ENCODE assay signal across 14 cellular contexts in genomic region chr16:86929149-86929871, GRCh38.
DNase-seq lines count a peak whose midpoint lies in the region; ATAC-seq and TF ChIP-seq lines count a peak whose summit lies in the region.
"Had no signal": no experiment of that assay in that cellular context is flagged by ENCODE, and none has a peak within 500 bp of the region (broad histone marks: within the 10 kb centered on the region; RNA-seq: fewer than 3 reads in every experiment).

No MANE protein-coding gene starts in this region.

- CTCF ChIA-PET in WTC11 (lab: Charles Lee): interaction anchor here (0.9 kb wide), 1 partner anchor 133 kb away, joined by 4 read pairs; no protein-coding TSS in a partner anchor

- H3K4me2 ChIP-seq in skeletal muscle satellite cell (ENCODE audit: low read length): peak overlapping the region; percentile 58
- H3K4me2 ChIP-seq: KMS-11 had no signal

- H3K4me1 Mint-ChIP-seq in WTC11: peaks cover 3% of the 10 kb centered on the region; the same call in 1 of the 2 replicates

- H3K4me3 ChIP-seq in cardiac fibroblast (replicated peaks in 1 of 2; ENCODE audit: low read depth in 2 of 2, low read length in 2 of 2) (peak overlapping the region in 1 of 2 donors; percentile 4), skeletal muscle satellite cell (ENCODE audit: low read length) (peak overlapping the region; percentile 30)
- H3K4me3 ChIP-seq: uterus had no signal

- H3K27me3 Mint-ChIP-seq in WTC11 (ENCODE audit: low read depth): no peaks in the 10 kb centered on the region

- DNase-seq in NCI-H226 (peak; percentile 99), cardiac fibroblast (ENCODE audit: low read depth in 2 of 2) (peak; percentile 86 to 91), islet precursor cell (peak; percentile 88), caudate nucleus (lab: John Stamatoyannopoulos, UW) (no peak), WTC11 (ENCODE audit: low spot score) (no peak), C1 segment of cervical spinal cord (lab: John Stamatoyannopoulos, UW) (no peak), cerebellar nuclear complex (lab: John Stamatoyannopoulos, UW) (no peak)
- DNase-seq: head of caudate nucleus, NCI-H510A, uterus had no signal

- H3K36me3 Mint-ChIP-seq in WTC11: no peaks in the 10 kb centered on the region

- peak overlapping the region; percentile 79 for H3K9ac ChIP-seq in skeletal muscle satellite cell (ENCODE audit: low read depth, low read length)
- H3K9ac ChIP-seq: KMS-11 had no signal

- TF ChIP-seq CTCF in cardiac fibroblast (IDR thresholded peaks at IDR 0.05; ENCODE audit: low read depth, low read length): no peak
- TF ChIP-seq CTCF in WTC11 (IDR thresholded peaks at IDR 0.05): no peak

- no peaks in the 10 kb centered on the region for H3K9me3 ChIP-seq in skeletal muscle satellite cell (replicated peaks; ENCODE audit: low read length)
- H3K9me3 ChIP-seq: breast epithelium, uterus had no signal

- no peaks in the 10 kb centered on the region for H3K27me3 ChIP-seq in skeletal muscle satellite cell (ENCODE audit: control insufficient read depth, insufficient read depth, low read length)
- H3K27me3 ChIP-seq: uterus had no signal

- H3K4me3 Mint-ChIP-seq in WTC11: no peak overlapping the region
- H3K4me3 Mint-ChIP-seq: neural crest cell had no signal

- no peak for ATAC-seq in WTC11

- POLR2A ChIA-PET in WTC11 (lab: Charles Lee): interaction anchor here (0.6 kb wide), 1 partner anchor 25 kb away, joined by 5 read pairs; no protein-coding TSS in a partner anchor

- 0 out of 2 replicates have a peak, but pooled peaks cover 2% of the 10 kb centered on the region for H3K9me3 Mint-ChIP-seq in WTC11
- H3K9me3 Mint-ChIP-seq: neural crest cell had no signal

- no peak overlapping the region for H3K27ac Mint-ChIP-seq in WTC11

- H3K27ac ChIP-seq in caudate nucleus (ENCODE audit: low read depth, low read length): no peak overlapping the region
- H3K27ac ChIP-seq: breast epithelium, KMS-11, uterus had no signal

- peaks cover 73% of the 10 kb centered on the region for H3K4me1 ChIP-seq in skeletal muscle satellite cell (ENCODE audit: control insufficient read depth, insufficient read depth, low read length)
- H3K4me1 ChIP-seq: uterus had no signal

- peaks cover 6% of the 10 kb centered on the region for H3K36me3 ChIP-seq in skeletal muscle satellite cell (ENCODE audit: insufficient read depth, low read length)
- H3K36me3 ChIP-seq: breast epithelium, uterus had no signal

TF ChIP-seq in WTC11, 78 proteins besides CTCF, POLR2A, EP300 and RAD21:
- TF ChIP-seq ZNF532 (CRISPR knock-in tag; IDR thresholded peaks at IDR 0.05; ENCODE audit: borderline replicate concordance) (no peak), ZNF219 (CRISPR knock-in tag; IDR thresholded peaks at IDR 0.05; ENCODE audit: borderline replicate concordance) (no peak), ZNF317 (CRISPR knock-in tag; IDR thresholded peaks at IDR 0.05; ENCODE audit: borderline replicate concordance, low read depth) (no peak), HMGXB4 (CRISPR knock-in tag; IDR thresholded peaks at IDR 0.05) (no peak), NFE2L1 (CRISPR knock-in tag; IDR thresholded peaks at IDR 0.05) (no peak), GABPB1 (CRISPR knock-in tag; IDR thresholded peaks at IDR 0.05) (no peak)

Comparison
In these comparisons a context has a peak if more than half of its experiments do, and no peak if none do; other contexts are left out.
1. DNase-seq: peak in NCI-H226 (single experiment), cardiac fibroblast (2 of 2) and islet precursor cell (single experiment); none in caudate nucleus (0 of 61), WTC11 (single experiment), C1 segment of cervical spinal cord (0 of 14) and cerebellar nuclear complex (0 of 2).